In genomic region chr10:116849271-116850057, GRCh38 we compare ENCODE assay signal across 9 cellular contexts. TPM values are rescaled to one million over a fixed set of nuclear protein-coding genes. Genes with fewer than 3 reads are reported as not detected.
DNase-seq lines count a peak whose midpoint lies in the region; ATAC-seq and TF ChIP-seq lines count a peak whose summit lies in the region.
"Had no signal": no experiment of that assay in that cellular context is flagged by ENCODE, and none has a peak within 500 bp of the region (broad histone marks: within the 10 kb centered on the region; RNA-seq: fewer than 3 reads in every experiment).

A gene with protein sequence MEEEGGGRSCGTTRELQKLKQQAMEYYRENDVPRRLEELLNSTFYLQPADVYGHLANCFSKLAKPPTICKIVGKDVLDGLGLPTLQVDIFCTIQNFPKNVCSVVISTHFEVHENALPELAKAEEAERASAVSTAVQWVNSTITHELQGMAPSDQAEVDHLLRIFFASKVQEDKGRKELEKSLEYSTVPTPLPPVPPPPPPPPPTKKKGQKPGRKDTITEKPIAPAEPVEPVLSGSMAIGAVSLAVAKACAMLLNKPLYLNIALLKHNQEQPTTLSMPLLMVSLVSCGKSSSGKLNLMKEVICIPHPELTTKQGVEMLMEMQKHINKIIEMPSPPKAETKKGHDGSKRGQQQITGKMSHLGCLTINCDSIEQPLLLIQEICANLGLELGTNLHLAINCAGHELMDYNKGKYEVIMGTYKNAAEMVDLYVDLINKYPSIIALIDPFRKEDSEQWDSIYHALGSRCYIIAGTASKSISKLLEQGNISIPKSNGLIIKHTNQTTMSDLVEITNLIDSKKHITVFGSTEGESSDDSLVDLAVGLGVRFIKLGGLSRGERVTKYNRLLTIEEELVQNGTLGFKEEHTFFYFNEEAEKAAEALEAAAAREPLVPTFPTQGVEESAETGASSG (plus strand): TSS chr10:116849499. CDS start chr10:116849567, 68 bp downstream.

- H3K9me3 Mint-ChIP-seq in endodermal cell (no peaks in the 10 kb centered on the region), memory B cell (no peaks in the 10 kb centered on the region)

- H3K27me3 ChIP-seq in H7 (ENCODE audit: control insufficient read depth, insufficient read depth, low read length), result no peaks in the 10 kb centered on the region
- H3K27me3 ChIP-seq in endodermal cell (ENCODE audit: control insufficient read depth, insufficient read depth, low read length, poor library complexity, severe bottlenecking), result no peaks in the 10 kb centered on the region
- H3K27me3 ChIP-seq in subcutaneous abdominal adipose tissue (ENCODE audit: control insufficient read depth in 5 of 5, insufficient read depth in 4 of 5, low read length in 5 of 5), result peaks cover 0 to 25% (median 7%) of the 10 kb centered on the region in 5 donors
- H3K27me3 ChIP-seq: BLaER1 treated with 17β-estradiol and CSF1 and Interleukin-3, amounts not matched to agents 10 nM and 100 nM had no signal

- DNase-seq in SKM-1 treated with dmso at 0.1 percent for 144 hours (lab: John Stamatoyannopoulos, UW; ENCODE audit: unreplicated experiment) (peak; percentile 42), SKM-1 (lab: John Stamatoyannopoulos, UW; ENCODE audit: unreplicated experiment) (no peak), H7 (peak; percentile 95), NCI-H1105 (lab: John Stamatoyannopoulos, UW) (peak; percentile 70), T-helper 22 cell (ENCODE audit: low read depth) (peak; percentile 5), endodermal cell (peak; percentile 95), memory B cell (ENCODE audit: low spot score in 2 of 2) (peak; percentile 52 to 61)

- 3 to 4% methylated on average over 21 to 54 of the region's 54 CpGs for WGBS in endodermal cell (ENCODE audit: insufficient coverage in 1 of 2, insufficient read length in 1 of 2), 2 experiments

- H3K9ac ChIP-seq in endodermal cell (ENCODE audit: extremely low read depth, low read length, poor library complexity, severe bottlenecking) (peak within 1 kb of the TSS; percentile 78), subcutaneous abdominal adipose tissue (ENCODE audit: low read length in 5 of 5) (peak within 1 kb of the TSS in 4 of 5 donors; percentile 53 to 78 (median 66))
- H3K9ac ChIP-seq: BLaER1 treated with 17β-estradiol and CSF1 and Interleukin-3, amounts not matched to agents 10 nM and 100 nM had no signal

- H3K4me3 Mint-ChIP-seq in endodermal cell, result peak within 1 kb of the TSS; percentile 81
- peak within 1 kb of the TSS; percentile 81 for H3K4me3 Mint-ChIP-seq in memory B cell

- H3K4me1 ChIP-seq in endodermal cell (ENCODE audit: control insufficient read depth, insufficient read depth, low read length) (peaks cover 4% of the 10 kb centered on the region), subcutaneous abdominal adipose tissue (ENCODE audit: control insufficient read depth in 5 of 5, insufficient read depth in 5 of 5, low read length in 5 of 5) (peaks cover 2 to 20% (median 18%) of the 10 kb centered on the region in 5 donors)
- H3K4me1 ChIP-seq: BLaER1 treated with 17β-estradiol and CSF1 and Interleukin-3, amounts not matched to agents 10 nM and 100 nM had no signal

- H3K36me3 ChIP-seq in H7 (replicated peaks; ENCODE audit: control insufficient read depth, insufficient read depth, low read length), result no peaks in the 10 kb centered on the region
- no peaks in the 10 kb centered on the region for H3K36me3 ChIP-seq in endodermal cell (ENCODE audit: control insufficient read depth, insufficient read depth, low read length)
- H3K36me3 ChIP-seq in subcutaneous abdominal adipose tissue (ENCODE audit: control insufficient read depth in 5 of 5, insufficient read depth in 5 of 5, low read length in 5 of 5), result no peaks in the 10 kb centered on the region
- H3K36me3 ChIP-seq: BLaER1 treated with 17β-estradiol and CSF1 and Interleukin-3, amounts not matched to agents 10 nM and 100 nM had no signal

- H3K36me3 Mint-ChIP-seq in endodermal cell (ENCODE audit: low read depth) (no peaks in the 10 kb centered on the region), memory B cell (peaks cover 2% of the 10 kb centered on the region)

- peaks cover 12% of the 10 kb centered on the region for H3K27me3 Mint-ChIP-seq in endodermal cell (ENCODE audit: insufficient read depth)
- H3K27me3 Mint-ChIP-seq in memory B cell, result no peaks in the 10 kb centered on the region

- H3K4me3 ChIP-seq in H7 (ENCODE audit: insufficient read depth, low read depth, low read length) (peak within 1 kb of the TSS; percentile 71), endodermal cell (ENCODE audit: low read length) (peak within 1 kb of the TSS; percentile 91), subcutaneous abdominal adipose tissue (ENCODE audit: low read depth in 1 of 5, low read length in 5 of 5) (peak within 1 kb of the TSS; percentile 67 to 91 (median 86))
- H3K4me3 ChIP-seq: BLaER1 treated with 17β-estradiol and CSF1 and Interleukin-3, amounts not matched to agents 10 nM and 100 nM had no signal

- H3K4me1 Mint-ChIP-seq in endodermal cell, result peaks cover 22% of the 10 kb centered on the region
- peaks cover 36% of the 10 kb centered on the region for H3K4me1 Mint-ChIP-seq in memory B cell

- ATAC-seq in memory B cell (ENCODE audit: low read depth), result peak; percentile 40

- peak within 1 kb of the TSS; percentile 70 for H3K27ac ChIP-seq in endodermal cell (ENCODE audit: low read depth, low read length)
- no peak within 1 kb of the TSS for H3K27ac ChIP-seq in subcutaneous abdominal adipose tissue (ENCODE audit: low read depth, low read length)
- H3K27ac ChIP-seq: BLaER1 treated with 17β-estradiol and CSF1 and Interleukin-3, amounts not matched to agents 10 nM and 100 nM had no signal

- H3K9me3 ChIP-seq in endodermal cell (ENCODE audit: control insufficient read depth, low read length), result no peaks in the 10 kb centered on the region
- no peaks in the 10 kb centered on the region for H3K9me3 ChIP-seq in subcutaneous abdominal adipose tissue (ENCODE audit: control insufficient read depth in 5 of 5, low read length in 5 of 5)

- H3K27ac Mint-ChIP-seq in endodermal cell (peak within 1 kb of the TSS; percentile 91), memory B cell (peak within 1 kb of the TSS; percentile 97)

- no peak for TF ChIP-seq CTCF in endodermal cell (conservative IDR thresholded peaks at IDR 0.05)

RNA-seq across cellular contexts. Expression of the gene that starts here (rescaled TPM):
- total RNA-seq in H7 (2014; rRNA removed; shearing (Covaris generic)), result 0.94 and 1.9 TPM in 2 replicates
- 1 to 10 TPM; 1.1 to 2.2 TPM for total RNA-seq in endodermal cell
- 0.53 TPM for polyA plus RNA-seq in endodermal cell (2013, experiment 1 of 2)
- 1.7 TPM for polyA plus RNA-seq in endodermal cell (2013, experiment 2 of 2)
